In genomic region chr1:58815069-58815679, GRCh38 we compare ENCODE assay signal across 8 cellular contexts. TPM values are rescaled to one million over a fixed set of nuclear protein-coding genes. Genes with fewer than 3 reads are reported as not detected.
DNase-seq lines count a peak whose midpoint lies in the region; ATAC-seq and TF ChIP-seq lines count a peak whose summit lies in the region.

No MANE protein-coding gene starts in this region.

- H3K9me3 ChIP-seq in ectodermal cell (ENCODE audit: control insufficient read depth, low read length) (no peaks in the 10 kb centered on the region), lung (ENCODE audit: control insufficient read depth in 2 of 2, insufficient read depth in 1 of 2, low read length in 1 of 2) (no peaks in the 10 kb centered on the region)

- H3K4me3 ChIP-seq in ectodermal cell (ENCODE audit: insufficient read depth, low read depth, low read length) (peak overlapping the region; percentile 47), lung (peak overlapping the region; percentile 9)

- peak; percentile 49 for ATAC-seq in GM21825 (IDR thresholded peaks at IDR 0.05; ENCODE audit: unreplicated experiment)
- peak; percentile 68 for ATAC-seq in lung (ENCODE audit: insufficient read depth, low FRiP score)

- DNase-seq in ELF-1 (ENCODE audit: low read depth, low spot score), result peak; percentile 80
- peak; percentile 24 for DNase-seq in KG1 (lab: John Stamatoyannopoulos, UW)
- DNase-seq in activated CD4-positive, alpha-beta T cell treated with anti-CD3 and anti-CD28 coated beads for 4 hours, result peak; percentile 28 to 47
- peak; percentile 91 for DNase-seq in lung (ENCODE audit: low spot score)
- DNase-seq in stimulated activated CD8-positive, alpha-beta memory T cell treated with anti-CD3 and anti-CD28 coated beads, Interleukin-12 subunit alpha, Interleukin-12 subunit beta, amount 100 ng/mL, for 4 hours (ENCODE audit: low read depth), result peak; percentile 45
- no peak for DNase-seq in NCI-H1436 (lab: John Stamatoyannopoulos, UW)

- TF ChIP-seq CTCF in lung (IDR thresholded peaks at IDR 0.05; ENCODE audit: control extremely low read depth, extremely low read depth), result no peak

- H3K27ac ChIP-seq in ectodermal cell (ENCODE audit: insufficient read depth, low read depth, low read length, poor library complexity, severe bottlenecking) (no peak overlapping the region), lung (ENCODE audit: low read depth in 1 of 2, low read length in 1 of 2) (peak overlapping the region; percentile 89 to 97)

- 8 to 10% methylated on average over 36 of the region's 36 CpGs for WGBS in ectodermal cell, 2 experiments
- 4 to 6% methylated on average over 36 of the region's 36 CpGs for WGBS in lung, 2 donors

- H3K36me3 ChIP-seq in ectodermal cell (ENCODE audit: control insufficient read depth, insufficient read depth, low read length) (no peaks in the 10 kb centered on the region), lung (ENCODE audit: control insufficient read depth in 2 of 2, insufficient read depth in 2 of 2, low read length in 2 of 2) (no peaks in the 10 kb centered on the region)

- H3K27me3 ChIP-seq in ectodermal cell (ENCODE audit: control insufficient read depth, insufficient read depth, low read length, poor library complexity, severe bottlenecking), result peaks cover 20% of the 10 kb centered on the region
- no peaks in the 10 kb centered on the region for H3K27me3 ChIP-seq in lung (ENCODE audit: control insufficient read depth, insufficient read depth)

- H3K4me1 ChIP-seq in ectodermal cell (ENCODE audit: control insufficient read depth, insufficient read depth, low read length) (peaks cover 4% of the 10 kb centered on the region), lung (ENCODE audit: control insufficient read depth in 2 of 2, insufficient read depth in 2 of 2, low read length in 2 of 2) (peaks cover 0 to 18% of the 10 kb centered on the region in 2 donors)

RNA-seq across cellular contexts. Expression of gene JUN, which starts 31.3 kb away (rescaled TPM):
- 11.6 TPM for polyA plus RNA-seq in ectodermal cell (2013, experiment 1 of 4)
- polyA plus RNA-seq in ectodermal cell (2013, experiment 2 of 4), result 6.6 TPM
- 7.4 TPM for polyA plus RNA-seq in ectodermal cell (2013, experiment 3 of 4)
- polyA plus RNA-seq in ectodermal cell (2013, experiment 4 of 4), result 8.7 TPM
- 100 to 1,000 TPM; 144 to 584 TPM for total RNA-seq in lung
- polyA plus RNA-seq in lung, result 100 to 1,000 TPM in 1 of 2 donors, 10 to 100 TPM in 1; 78.1 to 140 TPM
